Comparison of ENCODE assay signal across 20 cellular contexts in genomic region chr1:47013239-47013638, GRCh38. TPM values are rescaled to one million over a fixed set of nuclear protein-coding genes. Genes with fewer than 3 reads are reported as not detected.
DNase-seq lines count a peak whose midpoint lies in the region; ATAC-seq, FAIRE-seq and TF ChIP-seq lines count a peak whose summit lies in the region.
"Had no signal": no experiment of that assay in that cellular context is flagged by ENCODE, and none has a peak within 500 bp of the region (broad histone marks: within the 10 kb centered on the region; RNA-seq: fewer than 3 reads in every experiment).

No MANE protein-coding gene starts in this region.

- CTCF ChIA-PET in endothelial cell of umbilical vein (lab: Charles Lee) = interaction anchor here (1.0 kb wide), 1 partner anchor 11 kb away, joined by 3 read pairs; no protein-coding TSS in a partner anchor

- no peaks in the 10 kb centered on the region for H3K9me3 ChIP-seq in RWPE2 (ENCODE audit: severe bottlenecking)
- no peaks in the 10 kb centered on the region for H3K9me3 ChIP-seq in endothelial cell of umbilical vein (replicated peaks; ENCODE audit: control insufficient read depth, insufficient read depth, low read length)
- H3K9me3 ChIP-seq: Caco-2 had no signal

- no peak for FAIRE-seq in endothelial cell of umbilical vein (lab: Jason Lieb, UNC)
- FAIRE-seq: H54, HTR-8/SVneo had no signal

- DNase-seq in RWPE2 (ENCODE audit: low spot score) = no peak
- peak; percentile 19 for DNase-seq in endothelial cell of umbilical vein (ENCODE audit: low read depth, low spot score)
- DNase-seq in sciatic nerve (ENCODE audit: low spot score) = no peak
- no peak for DNase-seq in HuH-7.5 (ENCODE audit: low spot score)
- no peak for DNase-seq in NCI-H1092 treated with DMSO at 0.1 percent for 48 hours (lab: John Stamatoyannopoulos, UW)
- DNase-seq: ACHN; AML-193; Caco-2; CD4-positive, CD25-positive, alpha-beta regulatory T cell; NCI-H1436 treated with DMSO at 0.1 percent for 48 hours; NCI-H2029 treated with DMSO at 0.1 percent for 48 hours; NCI-H2171 treated with DMSO at 0.1 percent for 48 hours; NCI-H446 treated with DMSO at 0.1 percent for 48 hours; PC-3 had no signal

- H2AFZ ChIP-seq in endothelial cell of umbilical vein (ENCODE audit: low read depth, low read length) = no peak overlapping the region

- no peaks in the 10 kb centered on the region for H3K36me3 ChIP-seq in RWPE2 (ENCODE audit: low read depth)
- H3K36me3 ChIP-seq in endothelial cell of umbilical vein (ENCODE audit: control insufficient read depth in 2 of 2, extremely low read depth in 1 of 2, insufficient read depth in 2 of 2, low read length in 2 of 2) = no peaks in the 10 kb centered on the region

- H4K20me1 ChIP-seq in endothelial cell of umbilical vein (replicated peaks; ENCODE audit: control insufficient read depth, extremely low read depth, insufficient read depth, low read length) = no peaks in the 10 kb centered on the region

- H3K4me1 ChIP-seq in RWPE2 (ENCODE audit: insufficient read depth, poor library complexity, severe bottlenecking) (no peaks in the 10 kb centered on the region), endothelial cell of umbilical vein (ENCODE audit: control insufficient read depth, extremely low read depth, insufficient read depth, low read length) (no peaks in the 10 kb centered on the region)

- TF ChIP-seq POLR2A in endothelial cell of umbilical vein (IDR thresholded peaks at IDR 0.05; ENCODE audit: low read depth, low read length) = no peak

- no peaks in the 10 kb centered on the region for H3K79me2 ChIP-seq in endothelial cell of umbilical vein (ENCODE audit: control insufficient read depth, insufficient read depth, low read length)

- no peak overlapping the region for H3K4me3 ChIP-seq in RWPE2 (ENCODE audit: severe bottlenecking)
- no peak overlapping the region for H3K4me3 ChIP-seq in endothelial cell of umbilical vein (replicated peaks in 1 of 3; ENCODE audit: insufficient read depth in 1 of 3, low read depth in 1 of 3, low read length in 3 of 3)

- no peak overlapping the region for H3K9ac ChIP-seq in endothelial cell of umbilical vein (replicated peaks; ENCODE audit: extremely low read depth, insufficient read depth, low read length)

- intact Hi-C loops in endothelial cell of umbilical vein (cut with micrococcal nuclease) (no loop called here), sciatic nerve (cut with DNase I) (no loop called here)

- POLR2A ChIA-PET in endothelial cell of umbilical vein (lab: Charles Lee) = no interaction called here

- ATAC-seq in RWPE2 (ENCODE audit: low read depth) (peak; percentile 57; the same call in 2 of the 3 replicates), sciatic nerve (peak; percentile 44), HG03039 (IDR thresholded peaks at IDR 0.05; ENCODE audit: unreplicated experiment) (no peak)
- ATAC-seq: PC-3 had no signal

- no TSS peak for BruUV-seq in endothelial cell of umbilical vein (replicated peaks; lab: Mats Ljungman, UMichigan)

- no peaks in the 10 kb centered on the region for H3K9me1 ChIP-seq in endothelial cell of umbilical vein (replicated peaks; ENCODE audit: control insufficient read depth, extremely low read depth, insufficient read depth, low read length)

- TF ChIP-seq CTCF in C4-2B (conservative IDR thresholded peaks at IDR 0.05) (no peak), RWPE2 (IDR thresholded peaks at IDR 0.05; ENCODE audit: poor library complexity, severe bottlenecking) (no peak), endothelial cell of umbilical vein (IDR thresholded peaks at IDR 0.05; ENCODE audit: extremely low read depth in 1 of 2, insufficient read depth in 1 of 2, low read depth in 1 of 2, low read length in 2 of 2) (no peak)

- H3K27ac ChIP-seq in C4-2B (peak overlapping the region; percentile 71; the same call in 1 of the 2 replicates), RWPE2 (ENCODE audit: poor library complexity, severe bottlenecking) (no peak overlapping the region), endothelial cell of umbilical vein (ENCODE audit: insufficient read depth, low read depth, low read length) (no peak overlapping the region)
- H3K27ac ChIP-seq: HL-60, RWPE1 had no signal

- H3K27me3 ChIP-seq in RWPE2 (ENCODE audit: insufficient read depth, poor library complexity, severe bottlenecking) (no peaks in the 10 kb centered on the region), endothelial cell of umbilical vein (ENCODE audit: control insufficient read depth in 2 of 2, insufficient read depth in 2 of 2, low read length in 2 of 2) (no peaks in the 10 kb centered on the region)

- no peak overlapping the region for H3K4me2 ChIP-seq in endothelial cell of umbilical vein (ENCODE audit: insufficient read depth, low read length)

- dilution Hi-C loops in endothelial cell of umbilical vein (cut with MboI; ENCODE audit: extremely low pct_ligation_motif_present, low sequenced_read_pairs) = no loop called here

TF ChIP-seq in endothelial cell of umbilical vein, 7 proteins besides CTCF, POLR2A, EP300 and RAD21:
- TF ChIP-seq FOS (IDR thresholded peaks at IDR 0.05; ENCODE audit: borderline replicate concordance, insufficient read depth, low read length) (no peak), MYC (IDR thresholded peaks at IDR 0.05; ENCODE audit: low read depth, low read length) (no peak), EZH2 (IDR thresholded peaks at IDR 0.05; ENCODE audit: borderline replicate concordance, low read depth, low read length, severe bottlenecking) (no peak), MAX (IDR thresholded peaks at IDR 0.05; ENCODE audit: insufficient read depth, insufficient read length) (no peak), GATA2 (IDR thresholded peaks at IDR 0.05; ENCODE audit: insufficient read depth, insufficient read length, low read depth, low read length) (no peak), POLR2AphosphoS5 (IDR thresholded peaks at IDR 0.05; ENCODE audit: insufficient read depth, low read depth, low read length) (no peak), JUN (IDR thresholded peaks at IDR 0.05; ENCODE audit: borderline replicate concordance, insufficient read depth, insufficient read length, low read depth) (no peak)

RNA-seq across cellular contexts. Expression of gene CYP4X1, which starts 10.2 kb away (rescaled TPM):
- total RNA-seq in endothelial cell of umbilical vein (2.3 and 3.7 TPM in 2 replicates), sciatic nerve (24.3 TPM)
- polyA plus RNA-seq in endothelial cell of umbilical vein = 2.4 and 3.2 TPM in 2 replicates
- 1.1 and 1.9 TPM in 2 replicates for polyA plus RNA-seq in endothelial cell of umbilical vein (2011; cell fraction: cytosol; rRNA removed)
- 2.1 and 2.9 TPM in 2 replicates for polyA plus RNA-seq in endothelial cell of umbilical vein (2011; cell fraction: nucleus; rRNA removed)
- polyA plus RNA-seq in endothelial cell of umbilical vein (2012) = 0.41 TPM in 1 of 2 replicates, not detected in the other
- polyA minus RNA-seq in endothelial cell of umbilical vein = 2.0 and 3.0 TPM in 2 replicates
- not detected for polyA minus RNA-seq in endothelial cell of umbilical vein (2011; cell fraction: cytosol; rRNA and poly(A)+ RNA removed)
- 2.1 and 2.7 TPM in 2 replicates for polyA minus RNA-seq in endothelial cell of umbilical vein (2011; cell fraction: nucleus; rRNA and poly(A)+ RNA removed)
- total RNA-seq: CD4-positive, CD25-positive, alpha-beta regulatory T cell had no signal
- polyA plus RNA-seq: CD4-positive, CD25-positive, alpha-beta regulatory T cell had no signal

RNA-seq across cellular contexts. Expression of gene CYP4Z1, which starts 53.8 kb away (rescaled TPM):
- not detected in 2 replicates for total RNA-seq in endothelial cell of umbilical vein
- 0.03 TPM in 1 of 2 replicates, not detected in the other for polyA plus RNA-seq in endothelial cell of umbilical vein
- polyA plus RNA-seq in endothelial cell of umbilical vein (2011; cell fraction: cytosol; rRNA removed) = not detected in 2 replicates
- polyA plus RNA-seq in endothelial cell of umbilical vein (2011; cell fraction: nucleus; rRNA removed) = not detected in 2 replicates
- not detected in 2 replicates for polyA plus RNA-seq in endothelial cell of umbilical vein (2012)
- not detected in 2 replicates for polyA minus RNA-seq in endothelial cell of umbilical vein
- not detected for polyA minus RNA-seq in endothelial cell of umbilical vein (2011; cell fraction: cytosol; rRNA and poly(A)+ RNA removed)
- not detected in 2 replicates for polyA minus RNA-seq in endothelial cell of umbilical vein (2011; cell fraction: nucleus; rRNA and poly(A)+ RNA removed)
- 3.5 TPM for total RNA-seq in sciatic nerve
- total RNA-seq: Caco-2; CD4-positive, CD25-positive, alpha-beta regulatory T cell; PC-3 had no signal
- polyA plus RNA-seq: CD4-positive, CD25-positive, alpha-beta regulatory T cell had no signal
